14 cellular contexts compared by ENCODE assay signal in genomic region chr6:140817176-140817575, GRCh38.
A peak's percentile ranks its signal among the peaks of the same experiment; 100 is the strongest.
DNase-seq lines count a peak whose midpoint lies in the region; ATAC-seq and TF ChIP-seq lines count a peak whose summit lies in the region.
"Had no signal": no experiment of that assay in that cellular context is flagged by ENCODE, and none has a peak within 500 bp of the region (broad histone marks: within the 10 kb centered on the region; RNA-seq: fewer than 3 reads in every experiment).

No MANE protein-coding gene starts in this region.

- H3K27ac ChIP-seq in HEK293 (ENCODE audit: extremely low read depth, low read depth, low read length): no peak overlapping the region

- no peak overlapping the region for H3K4me3 ChIP-seq in HEK293 (ENCODE audit: low read depth, low read length)
- no peak overlapping the region for H3K4me3 ChIP-seq in choroid plexus epithelial cell (ENCODE audit: low read depth, low read length)

- peaks cover 18% of the 10 kb centered on the region for H3K4me1 Mint-ChIP-seq in mesothelial cell of epicardium
- H3K4me1 Mint-ChIP-seq in stimulated activated effector memory CD8-positive, alpha-beta T cell treated with anti-CD3 and anti-CD28 coated beads, Interleukin-12 subunit alpha, Interleukin-12 subunit beta, amount 100 ng/mL, for 72 hours: no peaks in the 10 kb centered on the region
- H3K4me1 Mint-ChIP-seq: B cell had no signal

- peak; percentile 19 for ATAC-seq in stimulated activated effector memory CD8-positive, alpha-beta T cell treated with anti-CD3 and anti-CD28 coated beads, Interleukin-12 subunit alpha, Interleukin-12 subunit beta, amount 100 ng/mL, for 72 hours

- H3K36me3 ChIP-seq in HEK293 (ENCODE audit: control insufficient read depth in 2 of 2, insufficient read depth in 1 of 2, low read length in 2 of 2): no peaks in the 10 kb centered on the region

- H3K27ac Mint-ChIP-seq in mesothelial cell of epicardium: peak overlapping the region; percentile 43
- H3K27ac Mint-ChIP-seq in stimulated activated effector memory CD8-positive, alpha-beta T cell treated with anti-CD3 and anti-CD28 coated beads, Interleukin-12 subunit alpha, Interleukin-12 subunit beta, amount 100 ng/mL, for 72 hours: no peak overlapping the region
- H3K27ac Mint-ChIP-seq: B cell; CD4-positive, alpha-beta T cell had no signal

- H3K27me3 Mint-ChIP-seq in mesothelial cell of epicardium (ENCODE audit: low read depth): no peaks in the 10 kb centered on the region
- H3K27me3 Mint-ChIP-seq: B cell; CD4-positive, alpha-beta T cell had no signal

- POLR2A ChIA-PET in HEK293 (lab: Yijun Ruan, JAX): no interaction called here

- H3K4me3 Mint-ChIP-seq in mesothelial cell of epicardium: no peak overlapping the region
- H3K4me3 Mint-ChIP-seq in stimulated activated effector memory CD8-positive, alpha-beta T cell treated with anti-CD3 and anti-CD28 coated beads, Interleukin-12 subunit alpha, Interleukin-12 subunit beta, amount 100 ng/mL, for 72 hours: no peak overlapping the region
- H3K4me3 Mint-ChIP-seq: B cell; CD4-positive, alpha-beta T cell had no signal

- no peaks in the 10 kb centered on the region for H3K4me1 ChIP-seq in HEK293 (ENCODE audit: control insufficient read depth, insufficient read depth, low read length)

- no peaks in the 10 kb centered on the region for H3K9me3 ChIP-seq in HEK293 (ENCODE audit: control insufficient read depth, insufficient read depth, low read depth, low read length)

- CTCF ChIA-PET in HEK293 (lab: Yijun Ruan, JAX): interaction anchor here (0.6 kb wide), 1 partner anchor 1447 kb away, joined by 5 read pairs; no protein-coding TSS in a partner anchor

- DNase-seq in choroid plexus epithelial cell (ENCODE audit: low read depth): peak; percentile 65
- no peak for DNase-seq in mesothelial cell of epicardium (ENCODE audit: low spot score in 2 of 2, unreplicated experiment in 2 of 2)
- no peak for DNase-seq in stimulated activated effector memory CD8-positive, alpha-beta T cell treated with anti-CD3 and anti-CD28 coated beads, Interleukin-12 subunit alpha, Interleukin-12 subunit beta, amount 100 ng/mL, for 72 hours (ENCODE audit: low spot score in 2 of 2)
- no peak for DNase-seq in HPDE6-E6E7 (ENCODE audit: extremely low spot score)
- no peak for DNase-seq in kidney tubule cell (ENCODE audit: low spot score)
- DNase-seq in stimulated activated CD4-positive, alpha-beta T cell treated with anti-CD3 and anti-CD28 coated beads, Interleukin-1b, Interleukin-23, amount 100 ng/mL, for 48 hours: no peak
- no peak for DNase-seq in Kasumi-1 (lab: John Stamatoyannopoulos, UW)
- DNase-seq: C1 segment of cervical spinal cord; CD4-positive, alpha-beta T cell; DMS79; EL; HCEC 1CT had no signal

- peaks cover 15% of the 10 kb centered on the region for H3K9me3 Mint-ChIP-seq in mesothelial cell of epicardium
- H3K9me3 Mint-ChIP-seq in stimulated activated effector memory CD8-positive, alpha-beta T cell treated with anti-CD3 and anti-CD28 coated beads, Interleukin-12 subunit alpha, Interleukin-12 subunit beta, amount 100 ng/mL, for 72 hours: no peaks in the 10 kb centered on the region
- H3K9me3 Mint-ChIP-seq: CD4-positive, alpha-beta T cell had no signal

- no peak for TF ChIP-seq CTCF in HEK293 (tag by site-specific recombination; IDR thresholded peaks at IDR 0.05)
- no peak for TF ChIP-seq CTCF in choroid plexus epithelial cell (conservative IDR thresholded peaks at IDR 0.05; ENCODE audit: low read depth, low read length)
- no peak for TF ChIP-seq CTCF in mesothelial cell of epicardium (IDR thresholded peaks at IDR 0.05; ENCODE audit: unreplicated experiment)

- H3K36me3 Mint-ChIP-seq in mesothelial cell of epicardium: peaks cover 3% of the 10 kb centered on the region
- no peaks in the 10 kb centered on the region for H3K36me3 Mint-ChIP-seq in stimulated activated effector memory CD8-positive, alpha-beta T cell treated with anti-CD3 and anti-CD28 coated beads, Interleukin-12 subunit alpha, Interleukin-12 subunit beta, amount 100 ng/mL, for 72 hours

TF ChIP-seq in HEK293, 187 proteins besides CTCF, POLR2A, EP300 and RAD21:
- TF ChIP-seq PRDM6 (tag by site-specific recombination; IDR thresholded peaks at IDR 0.05) (peak; percentile 56), ZNF660 (tag by site-specific recombination; IDR thresholded peaks at IDR 0.05) (no peak)
